Comparison of ENCODE assay signal across 2 cellular contexts in the genomic region with DNA sequence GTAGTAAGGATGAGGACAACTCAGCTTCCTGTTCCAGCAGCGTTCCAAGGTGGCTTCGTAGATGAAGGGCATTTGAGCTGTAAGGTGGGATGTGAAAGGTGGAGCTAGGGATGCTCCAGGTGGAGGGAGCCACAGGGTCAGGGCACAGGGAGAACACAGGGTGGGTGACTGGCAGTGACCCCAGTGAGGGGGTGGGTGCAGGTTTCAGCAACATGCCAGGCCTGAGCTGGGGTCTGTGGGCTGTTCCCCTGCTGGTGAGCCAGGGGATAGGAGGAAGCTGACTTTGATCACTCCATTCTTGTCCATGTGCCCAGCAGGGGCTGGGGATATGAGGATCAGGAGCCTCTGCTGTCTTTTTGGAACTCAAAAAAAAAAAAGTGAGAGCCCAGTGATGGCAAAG.
TF ChIP-seq lines count a peak whose summit lies in the region.

No MANE protein-coding gene starts in this region.

TF ChIP-seq in HEK293, 187 proteins besides CTCF, POLR2A, EP300 and RAD21:
- TF ChIP-seq ZNF398 (tag by site-specific recombination; IDR thresholded peaks at IDR 0.05) (no peak), ZNF366 (tag by site-specific recombination; conservative IDR thresholded peaks at IDR 0.05) (0 out of 2 replicates have a peak, but pooled peaks have one; percentile 11), SP2 (tag by site-specific recombination; IDR thresholded peaks at IDR 0.05) (no peak), PRDM4 (tag by site-specific recombination; IDR thresholded peaks at IDR 0.05) (no peak), ZNF544 (tag by site-specific recombination; IDR thresholded peaks at IDR 0.05) (no peak), ZIC2 (tag by site-specific recombination; IDR thresholded peaks at IDR 0.05) (0 out of 2 replicates have a peak, but pooled peaks have one; percentile 14), ZNF140 (tag by site-specific recombination; IDR thresholded peaks at IDR 0.05) (no peak), ZBTB1 (tag by site-specific recombination; IDR thresholded peaks at IDR 0.05) (no peak)
- TF ChIP-seq, protein P1, sequence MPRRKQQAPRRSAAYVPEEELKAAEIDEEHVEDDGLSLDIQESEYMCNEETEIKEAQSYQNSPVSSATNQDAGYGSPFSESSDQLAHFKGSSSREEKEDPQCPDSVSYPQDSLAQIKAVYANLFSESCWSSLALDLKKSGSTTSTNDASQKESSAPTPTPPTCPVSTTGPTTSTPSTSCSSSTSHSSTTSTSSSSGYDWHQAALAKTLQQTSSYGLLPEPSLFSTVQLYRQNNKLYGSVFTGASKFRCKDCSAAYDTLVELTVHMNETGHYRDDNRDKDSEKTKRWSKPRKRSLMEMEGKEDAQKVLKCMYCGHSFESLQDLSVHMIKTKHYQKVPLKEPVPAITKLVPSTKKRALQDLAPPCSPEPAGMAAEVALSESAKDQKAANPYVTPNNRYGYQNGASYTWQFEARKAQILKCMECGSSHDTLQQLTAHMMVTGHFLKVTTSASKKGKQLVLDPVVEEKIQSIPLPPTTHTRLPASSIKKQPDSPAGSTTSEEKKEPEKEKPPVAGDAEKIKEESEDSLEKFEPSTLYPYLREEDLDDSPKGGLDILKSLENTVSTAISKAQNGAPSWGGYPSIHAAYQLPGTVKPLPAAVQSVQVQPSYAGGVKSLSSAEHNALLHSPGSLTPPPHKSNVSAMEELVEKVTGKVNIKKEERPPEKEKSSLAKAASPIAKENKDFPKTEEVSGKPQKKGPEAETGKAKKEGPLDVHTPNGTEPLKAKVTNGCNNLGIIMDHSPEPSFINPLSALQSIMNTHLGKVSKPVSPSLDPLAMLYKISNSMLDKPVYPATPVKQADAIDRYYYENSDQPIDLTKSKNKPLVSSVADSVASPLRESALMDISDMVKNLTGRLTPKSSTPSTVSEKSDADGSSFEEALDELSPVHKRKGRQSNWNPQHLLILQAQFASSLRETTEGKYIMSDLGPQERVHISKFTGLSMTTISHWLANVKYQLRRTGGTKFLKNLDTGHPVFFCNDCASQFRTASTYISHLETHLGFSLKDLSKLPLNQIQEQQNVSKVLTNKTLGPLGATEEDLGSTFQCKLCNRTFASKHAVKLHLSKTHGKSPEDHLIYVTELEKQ (tag by site-specific recombination; IDR thresholded peaks at IDR 0.05; ENCODE audit: borderline replicate concordance), result no peak

TF ChIP-seq in K562, 482 proteins besides CTCF, POLR2A, EP300 and RAD21 (continued from another document):
- TF ChIP-seq RBM14 (IDR thresholded peaks at IDR 0.05; ENCODE audit: borderline replicate concordance, insufficient read depth, low read depth, low read length), result no peak
- TF ChIP-seq MTA2 (IDR thresholded peaks at IDR 0.05; ENCODE audit: low read depth), result no peak
- TF ChIP-seq ZNF224 (CRISPR knock-in tag; IDR thresholded peaks at IDR 0.05), result no peak
- TF ChIP-seq EP400 (IDR thresholded peaks at IDR 0.05), result no peak
- TF ChIP-seq NCOR1 (IDR thresholded peaks at IDR 0.05), result no peak
- TF ChIP-seq ATF2 (CRISPR knock-in tag; IDR thresholded peaks at IDR 0.05), result no peak
- no peak for TF ChIP-seq ZBTB33 (CRISPR knock-in tag; IDR thresholded peaks at IDR 0.05)
